ENCODE assay signal across 1 cellular context in the genomic region with DNA sequence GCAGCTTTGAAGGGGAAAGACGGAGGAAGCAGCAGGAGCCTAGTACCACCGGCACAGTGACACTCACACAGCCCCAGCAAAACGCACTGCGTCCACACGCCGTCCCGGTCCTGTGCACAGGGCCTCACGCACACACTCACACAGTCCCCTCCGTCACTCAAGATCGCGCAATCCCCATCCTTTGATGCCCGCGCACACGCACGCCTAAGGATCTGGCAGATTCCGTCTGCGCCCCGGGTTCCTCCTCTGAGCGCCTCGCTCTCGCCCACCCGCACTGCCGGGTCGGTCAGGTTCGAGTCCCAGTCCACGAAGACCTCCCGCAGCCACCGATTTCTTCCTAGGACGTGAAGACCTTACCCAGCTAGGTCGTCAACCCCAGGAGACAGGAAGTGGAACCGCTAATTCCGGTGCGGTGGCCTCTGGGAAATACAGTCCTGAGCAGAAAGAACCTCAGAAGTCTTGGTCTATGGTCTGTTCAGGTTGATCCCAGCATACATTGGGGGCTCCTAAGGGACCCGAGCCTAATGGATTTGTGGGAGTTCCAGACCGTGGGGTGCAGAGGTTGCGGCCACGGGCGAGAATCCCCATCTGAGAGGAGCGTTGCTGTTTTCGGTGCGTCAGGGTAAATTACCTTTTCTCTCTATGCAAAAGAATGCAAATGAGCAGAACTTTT.
TF ChIP-seq lines count a peak whose summit lies in the region.

A gene (minus strand): TSS at position 400 of the 673 bp plus-strand sequence. CDS start 5,899 bp downstream, outside the sequence.

TF ChIP-seq in HEK293, 187 proteins besides CTCF, POLR2A, EP300 and RAD21 (continued from another document and continues in another):
- TF ChIP-seq, protein P1, sequence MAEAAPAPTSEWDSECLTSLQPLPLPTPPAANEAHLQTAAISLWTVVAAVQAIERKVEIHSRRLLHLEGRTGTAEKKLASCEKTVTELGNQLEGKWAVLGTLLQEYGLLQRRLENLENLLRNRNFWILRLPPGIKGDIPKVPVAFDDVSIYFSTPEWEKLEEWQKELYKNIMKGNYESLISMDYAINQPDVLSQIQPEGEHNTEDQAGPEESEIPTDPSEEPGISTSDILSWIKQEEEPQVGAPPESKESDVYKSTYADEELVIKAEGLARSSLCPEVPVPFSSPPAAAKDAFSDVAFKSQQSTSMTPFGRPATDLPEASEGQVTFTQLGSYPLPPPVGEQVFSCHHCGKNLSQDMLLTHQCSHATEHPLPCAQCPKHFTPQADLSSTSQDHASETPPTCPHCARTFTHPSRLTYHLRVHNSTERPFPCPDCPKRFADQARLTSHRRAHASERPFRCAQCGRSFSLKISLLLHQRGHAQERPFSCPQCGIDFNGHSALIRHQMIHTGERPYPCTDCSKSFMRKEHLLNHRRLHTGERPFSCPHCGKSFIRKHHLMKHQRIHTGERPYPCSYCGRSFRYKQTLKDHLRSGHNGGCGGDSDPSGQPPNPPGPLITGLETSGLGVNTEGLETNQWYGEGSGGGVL (tag by site-specific recombination; IDR thresholded peaks at IDR 0.05), result no peak; the same call in 1 of the 2 replicates
- TF ChIP-seq ZNF610 (tag by site-specific recombination; IDR thresholded peaks at IDR 0.05; ENCODE audit: borderline replicate concordance) (peak; percentile 68), KLF10 (tag by site-specific recombination; IDR thresholded peaks at IDR 0.05) (0 out of 2 replicates have a peak, but pooled peaks have one; percentile 11), ZNF404 (tag by site-specific recombination; IDR thresholded peaks at IDR 0.05) (no peak), ZNF155 (tag by site-specific recombination; IDR thresholded peaks at IDR 0.05) (no peak), ZNF561 (tag by site-specific recombination; IDR thresholded peaks at IDR 0.05; ENCODE audit: borderline replicate concordance) (peak; percentile 77; the same call in 1 of the 2 replicates), ZSCAN30 (tag by site-specific recombination; IDR thresholded peaks at IDR 0.05) (peak; percentile 55; the same call in 1 of the 2 replicates), ZNF175 (tag by site-specific recombination; IDR thresholded peaks at IDR 0.05) (no peak), KLF1 (tag by site-specific recombination; IDR thresholded peaks at IDR 0.05) (no peak), ZNF223 (tag by site-specific recombination; IDR thresholded peaks at IDR 0.05) (no peak), ZNF133 (tag by site-specific recombination; IDR thresholded peaks at IDR 0.05) (peak; percentile 66; the same call in 1 of the 2 replicates), ZNF670 (tag by site-specific recombination; IDR thresholded peaks at IDR 0.05; ENCODE audit: low read depth) (no peak), ZBTB17 (tag by site-specific recombination; IDR thresholded peaks at IDR 0.05) (peak; percentile 95), ZNF629 (tag by site-specific recombination; IDR thresholded peaks at IDR 0.05) (peak; percentile 75), SP2 (tag by site-specific recombination; IDR thresholded peaks at IDR 0.05) (peak; percentile 53; the same call in 1 of the 2 replicates), ZNF10 (tag by site-specific recombination; IDR thresholded peaks at IDR 0.05) (no peak), ZNF792 (tag by site-specific recombination; IDR thresholded peaks at IDR 0.05) (0 out of 2 replicates have a peak, but pooled peaks have one; percentile 84), ZNF658 (tag by site-specific recombination; IDR thresholded peaks at IDR 0.05) (no peak), ZBTB8A (tag by site-specific recombination; IDR thresholded peaks at IDR 0.05) (peak; percentile 33; the same call in 1 of the 2 replicates), SALL2 (tag by site-specific recombination; IDR thresholded peaks at IDR 0.05; ENCODE audit: borderline replicate concordance) (no peak), ZNF174 (tag by site-specific recombination; IDR thresholded peaks at IDR 0.05) (no peak), ZNF621 (tag by site-specific recombination; IDR thresholded peaks at IDR 0.05) (no peak), ZNF548 (tag by site-specific recombination; IDR thresholded peaks at IDR 0.05) (no peak), ZNF121 (tag by site-specific recombination; IDR thresholded peaks at IDR 0.05) (no peak; the same call in 1 of the 2 replicates), GLI4 (tag by site-specific recombination; IDR thresholded peaks at IDR 0.05) (no peak), ZBTB48 (tag by site-specific recombination; IDR thresholded peaks at IDR 0.05) (peak; percentile 78), ZNF292 (tag by site-specific recombination; IDR thresholded peaks at IDR 0.05; ENCODE audit: borderline replicate concordance, low read depth) (no peak), ZNF791 (tag by site-specific recombination; IDR thresholded peaks at IDR 0.05) (no peak), ZFP41 (tag by site-specific recombination; IDR thresholded peaks at IDR 0.05; ENCODE audit: borderline replicate concordance) (no peak), ZFP37 (tag by site-specific recombination; IDR thresholded peaks at IDR 0.05) (peak; percentile 98), ZNF747 (tag by site-specific recombination; IDR thresholded peaks at IDR 0.05) (no peak), ZNF350 (tag by site-specific recombination; IDR thresholded peaks at IDR 0.05) (peak; percentile 79; the same call in 1 of the 2 replicates), BCL11A (tag by site-specific recombination; IDR thresholded peaks at IDR 0.05; ENCODE audit: low read depth) (no peak), OSR2 (tag by site-specific recombination; IDR thresholded peaks at IDR 0.05) (no peak), ZNF596 (tag by site-specific recombination; IDR thresholded peaks at IDR 0.05) (no peak), GLIS1 (tag by site-specific recombination; IDR thresholded peaks at IDR 0.05) (peak; percentile 98), ZNF211 (tag by site-specific recombination; IDR thresholded peaks at IDR 0.05; ENCODE audit: low read depth) (no peak), ZNF19 (tag by site-specific recombination; IDR thresholded peaks at IDR 0.05; ENCODE audit: low read depth) (no peak), ZNF341 (tag by site-specific recombination; IDR thresholded peaks at IDR 0.05; ENCODE audit: low read depth) (0 out of 2 replicates have a peak, but pooled peaks have one; percentile 20), ZBTB21 (tag by site-specific recombination; IDR thresholded peaks at IDR 0.05) (peak; percentile 86), ZNF521 (tag by site-specific recombination; IDR thresholded peaks at IDR 0.05) (no peak), ZSCAN16 (tag by site-specific recombination; IDR thresholded peaks at IDR 0.05) (no peak), ZNF701 (tag by site-specific recombination; IDR thresholded peaks at IDR 0.05) (no peak), ZNF707 (tag by site-specific recombination; IDR thresholded peaks at IDR 0.05) (no peak), ZNF169 (tag by site-specific recombination; IDR thresholded peaks at IDR 0.05) (0 out of 2 replicates have a peak, but pooled peaks have one; percentile 62), ZNF677 (tag by site-specific recombination; IDR thresholded peaks at IDR 0.05) (no peak), TCF7L2 (IDR thresholded peaks at IDR 0.05; ENCODE audit: borderline replicate concordance, low read depth, low read length) (no peak; the same call in 1 of the 2 replicates), KLF9 (tag by site-specific recombination; IDR thresholded peaks at IDR 0.05; ENCODE audit: low read depth) (peak; percentile 15; the same call in 1 of the 2 replicates)
- TF ChIP-seq, protein P2, sequence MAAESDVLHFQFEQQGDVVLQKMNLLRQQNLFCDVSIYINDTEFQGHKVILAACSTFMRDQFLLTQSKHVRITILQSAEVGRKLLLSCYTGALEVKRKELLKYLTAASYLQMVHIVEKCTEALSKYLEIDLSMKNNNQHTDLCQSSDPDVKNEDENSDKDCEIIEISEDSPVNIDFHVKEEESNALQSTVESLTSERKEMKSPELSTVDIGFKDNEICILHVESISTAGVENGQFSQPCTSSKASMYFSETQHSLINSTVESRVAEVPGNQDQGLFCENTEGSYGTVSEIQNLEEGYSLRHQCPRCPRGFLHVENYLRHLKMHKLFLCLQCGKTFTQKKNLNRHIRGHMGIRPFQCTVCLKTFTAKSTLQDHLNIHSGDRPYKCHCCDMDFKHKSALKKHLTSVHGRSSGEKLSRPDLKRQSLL (tag by site-specific recombination; IDR thresholded peaks at IDR 0.05), result no peak
- TF ChIP-seq, protein P3, sequence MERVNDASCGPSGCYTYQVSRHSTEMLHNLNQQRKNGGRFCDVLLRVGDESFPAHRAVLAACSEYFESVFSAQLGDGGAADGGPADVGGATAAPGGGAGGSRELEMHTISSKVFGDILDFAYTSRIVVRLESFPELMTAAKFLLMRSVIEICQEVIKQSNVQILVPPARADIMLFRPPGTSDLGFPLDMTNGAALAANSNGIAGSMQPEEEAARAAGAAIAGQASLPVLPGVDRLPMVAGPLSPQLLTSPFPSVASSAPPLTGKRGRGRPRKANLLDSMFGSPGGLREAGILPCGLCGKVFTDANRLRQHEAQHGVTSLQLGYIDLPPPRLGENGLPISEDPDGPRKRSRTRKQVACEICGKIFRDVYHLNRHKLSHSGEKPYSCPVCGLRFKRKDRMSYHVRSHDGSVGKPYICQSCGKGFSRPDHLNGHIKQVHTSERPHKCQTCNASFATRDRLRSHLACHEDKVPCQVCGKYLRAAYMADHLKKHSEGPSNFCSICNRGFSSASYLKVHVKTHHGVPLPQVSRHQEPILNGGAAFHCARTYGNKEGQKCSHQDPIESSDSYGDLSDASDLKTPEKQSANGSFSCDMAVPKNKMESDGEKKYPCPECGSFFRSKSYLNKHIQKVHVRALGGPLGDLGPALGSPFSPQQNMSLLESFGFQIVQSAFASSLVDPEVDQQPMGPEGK (tag by site-specific recombination; IDR thresholded peaks at IDR 0.05), result peak; percentile 35; the same call in 1 of the 2 replicates
- TF ChIP-seq, protein P4, sequence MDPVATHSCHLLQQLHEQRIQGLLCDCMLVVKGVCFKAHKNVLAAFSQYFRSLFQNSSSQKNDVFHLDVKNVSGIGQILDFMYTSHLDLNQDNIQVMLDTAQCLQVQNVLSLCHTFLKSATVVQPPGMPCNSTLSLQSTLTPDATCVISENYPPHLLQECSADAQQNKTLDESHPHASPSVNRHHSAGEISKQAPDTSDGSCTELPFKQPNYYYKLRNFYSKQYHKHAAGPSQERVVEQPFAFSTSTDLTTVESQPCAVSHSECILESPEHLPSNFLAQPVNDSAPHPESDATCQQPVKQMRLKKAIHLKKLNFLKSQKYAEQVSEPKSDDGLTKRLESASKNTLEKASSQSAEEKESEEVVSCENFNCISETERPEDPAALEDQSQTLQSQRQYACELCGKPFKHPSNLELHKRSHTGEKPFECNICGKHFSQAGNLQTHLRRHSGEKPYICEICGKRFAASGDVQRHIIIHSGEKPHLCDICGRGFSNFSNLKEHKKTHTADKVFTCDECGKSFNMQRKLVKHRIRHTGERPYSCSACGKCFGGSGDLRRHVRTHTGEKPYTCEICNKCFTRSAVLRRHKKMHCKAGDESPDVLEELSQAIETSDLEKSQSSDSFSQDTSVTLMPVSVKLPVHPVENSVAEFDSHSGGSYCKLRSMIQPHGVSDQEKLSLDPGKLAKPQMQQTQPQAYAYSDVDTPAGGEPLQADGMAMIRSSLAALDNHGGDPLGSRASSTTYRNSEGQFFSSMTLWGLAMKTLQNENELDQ (tag by site-specific recombination; IDR thresholded peaks at IDR 0.05; ENCODE audit: low read depth), result no peak
- TF ChIP-seq, protein P5, sequence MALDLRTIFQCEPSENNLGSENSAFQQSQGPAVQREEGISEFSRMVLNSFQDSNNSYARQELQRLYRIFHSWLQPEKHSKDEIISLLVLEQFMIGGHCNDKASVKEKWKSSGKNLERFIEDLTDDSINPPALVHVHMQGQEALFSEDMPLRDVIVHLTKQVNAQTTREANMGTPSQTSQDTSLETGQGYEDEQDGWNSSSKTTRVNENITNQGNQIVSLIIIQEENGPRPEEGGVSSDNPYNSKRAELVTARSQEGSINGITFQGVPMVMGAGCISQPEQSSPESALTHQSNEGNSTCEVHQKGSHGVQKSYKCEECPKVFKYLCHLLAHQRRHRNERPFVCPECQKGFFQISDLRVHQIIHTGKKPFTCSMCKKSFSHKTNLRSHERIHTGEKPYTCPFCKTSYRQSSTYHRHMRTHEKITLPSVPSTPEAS (tag by site-specific recombination; IDR thresholded peaks at IDR 0.05), result peak; percentile 99
- TF ChIP-seq, protein P6, sequence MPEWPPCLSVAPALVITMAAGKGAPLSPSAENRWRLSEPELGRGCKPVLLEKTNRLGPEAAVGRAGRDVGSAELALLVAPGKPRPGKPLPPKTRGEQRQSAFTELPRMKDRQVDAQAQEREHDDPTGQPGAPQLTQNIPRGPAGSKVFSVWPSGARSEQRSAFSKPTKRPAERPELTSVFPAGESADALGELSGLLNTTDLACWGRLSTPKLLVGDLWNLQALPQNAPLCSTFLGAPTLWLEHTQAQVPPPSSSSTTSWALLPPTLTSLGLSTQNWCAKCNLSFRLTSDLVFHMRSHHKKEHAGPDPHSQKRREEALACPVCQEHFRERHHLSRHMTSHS (tag by site-specific recombination; IDR thresholded peaks at IDR 0.05), result no peak
- TF ChIP-seq, protein P7, sequence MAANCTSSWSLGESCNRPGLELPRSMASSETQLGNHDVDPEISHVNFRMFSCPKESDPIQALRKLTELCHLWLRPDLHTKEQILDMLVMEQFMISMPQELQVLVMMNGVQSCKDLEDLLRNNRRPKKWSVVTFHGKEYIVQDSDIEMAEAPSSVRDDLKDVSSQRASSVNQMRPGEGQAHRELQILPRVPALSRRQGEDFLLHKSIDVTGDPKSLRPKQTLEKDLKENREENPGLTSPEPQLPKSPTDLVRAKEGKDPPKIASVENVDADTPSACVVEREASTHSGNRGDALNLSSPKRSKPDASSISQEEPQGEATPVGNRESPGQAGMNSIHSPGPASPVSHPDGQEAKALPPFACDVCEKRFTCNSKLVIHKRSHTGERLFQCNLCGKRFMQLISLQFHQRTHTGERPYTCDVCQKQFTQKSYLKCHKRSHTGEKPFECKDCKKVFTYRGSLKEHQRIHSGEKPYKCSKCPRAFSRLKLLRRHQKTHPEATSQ (tag by site-specific recombination; IDR thresholded peaks at IDR 0.05), result no peak; the same call in 1 of the 2 replicates
- TF ChIP-seq, protein P8, sequence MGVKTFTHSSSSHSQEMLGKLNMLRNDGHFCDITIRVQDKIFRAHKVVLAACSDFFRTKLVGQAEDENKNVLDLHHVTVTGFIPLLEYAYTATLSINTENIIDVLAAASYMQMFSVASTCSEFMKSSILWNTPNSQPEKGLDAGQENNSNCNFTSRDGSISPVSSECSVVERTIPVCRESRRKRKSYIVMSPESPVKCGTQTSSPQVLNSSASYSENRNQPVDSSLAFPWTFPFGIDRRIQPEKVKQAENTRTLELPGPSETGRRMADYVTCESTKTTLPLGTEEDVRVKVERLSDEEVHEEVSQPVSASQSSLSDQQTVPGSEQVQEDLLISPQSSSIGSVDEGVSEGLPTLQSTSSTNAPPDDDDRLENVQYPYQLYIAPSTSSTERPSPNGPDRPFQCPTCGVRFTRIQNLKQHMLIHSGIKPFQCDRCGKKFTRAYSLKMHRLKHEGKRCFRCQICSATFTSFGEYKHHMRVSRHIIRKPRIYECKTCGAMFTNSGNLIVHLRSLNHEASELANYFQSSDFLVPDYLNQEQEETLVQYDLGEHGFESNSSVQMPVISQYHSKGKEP (tag by site-specific recombination; IDR thresholded peaks at IDR 0.05), result no peak
- TF ChIP-seq, protein P9, sequence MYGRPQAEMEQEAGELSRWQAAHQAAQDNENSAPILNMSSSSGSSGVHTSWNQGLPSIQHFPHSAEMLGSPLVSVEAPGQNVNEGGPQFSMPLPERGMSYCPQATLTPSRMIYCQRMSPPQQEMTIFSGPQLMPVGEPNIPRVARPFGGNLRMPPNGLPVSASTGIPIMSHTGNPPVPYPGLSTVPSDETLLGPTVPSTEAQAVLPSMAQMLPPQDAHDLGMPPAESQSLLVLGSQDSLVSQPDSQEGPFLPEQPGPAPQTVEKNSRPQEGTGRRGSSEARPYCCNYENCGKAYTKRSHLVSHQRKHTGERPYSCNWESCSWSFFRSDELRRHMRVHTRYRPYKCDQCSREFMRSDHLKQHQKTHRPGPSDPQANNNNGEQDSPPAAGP (tag by site-specific recombination; IDR thresholded peaks at IDR 0.05), result peak; percentile 89; the same call in 1 of the 2 replicates
